Comparison of ENCODE assay signal across 18 cellular contexts in the genomic region with DNA sequence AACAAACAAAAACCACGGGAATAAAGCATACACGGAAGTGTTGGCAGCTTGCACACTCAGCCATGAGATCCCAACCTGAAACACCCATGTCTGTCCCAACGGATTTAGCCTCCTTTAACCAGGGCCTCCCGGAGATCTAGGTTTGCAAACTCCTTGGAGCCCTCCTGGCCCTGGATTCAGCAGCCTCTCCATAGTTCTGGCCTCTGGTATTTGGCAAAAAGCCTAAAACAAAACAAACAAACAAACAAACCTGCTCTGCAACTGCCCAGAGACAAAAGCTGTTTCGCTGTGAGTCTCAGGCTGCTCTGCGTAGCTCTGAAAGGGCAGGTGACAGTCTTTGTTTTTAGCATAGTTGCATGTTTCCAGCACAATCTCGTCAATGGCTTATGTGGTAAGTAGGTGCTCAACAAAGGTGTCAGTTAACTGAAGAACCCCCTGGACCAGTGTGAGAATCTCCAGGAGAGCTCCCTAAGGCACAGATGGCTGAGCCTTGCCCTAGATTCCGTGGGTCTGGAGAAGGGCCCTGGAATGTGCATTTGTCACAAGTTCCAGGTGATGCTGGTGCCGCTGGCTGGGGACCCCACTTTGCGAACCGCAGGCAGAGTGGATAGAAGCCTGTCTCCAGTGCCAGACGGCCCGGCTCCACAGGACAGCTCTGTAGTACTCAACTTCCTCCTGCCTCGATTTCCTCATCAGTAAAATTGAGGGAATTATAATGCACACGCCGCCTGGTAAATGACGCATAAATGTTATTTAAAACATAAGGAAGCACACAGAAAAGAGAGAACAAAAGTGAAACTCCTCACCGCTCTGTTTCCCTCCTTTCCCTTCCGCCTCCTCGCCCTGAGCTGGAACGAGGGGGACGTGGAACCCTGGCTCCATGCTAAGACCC.
DNase-seq lines count a peak whose midpoint lies in the region; ATAC-seq, FAIRE-seq and TF ChIP-seq lines count a peak whose summit lies in the region.
"Had no signal": no experiment of that assay in that cellular context is flagged by ENCODE, and none has a peak within 500 bp of the region (broad histone marks: within the 10 kb centered on the region; RNA-seq: fewer than 3 reads in every experiment).

No MANE protein-coding gene starts in this region.

- H3K79me2 ChIP-seq in K562 (ENCODE audit: control insufficient read depth, insufficient read depth, low read length) (no peaks in the 10 kb centered on the region), GM23248 (ENCODE audit: insufficient read depth) (no peaks in the 10 kb centered on the region)

- intact Hi-C loops in K562 (cut with micrococcal nuclease) = no loop called here

- H3K27me3 Mint-ChIP-seq in progenitor cell of endocrine pancreas = no peaks in the 10 kb centered on the region

- H3K9ac ChIP-seq in K562 (ENCODE audit: insufficient read depth in 1 of 2, low read depth in 2 of 2, low read length in 2 of 2) = no peak overlapping the region
- H3K9ac ChIP-seq in GM23248 = no peak overlapping the region

- in situ Hi-C loops in K562 (cut with MboI) (no loop called here), GM23248 (cut with MboI) (no loop called here), ACHN (cut with HindIII; ENCODE audit: low pct_ligation_motif_present, low pct_unique_long_range_greater_than_20kb, low sequenced_read_pairs) (no loop called here)

- TF ChIP-seq EP300 in K562 (IDR thresholded peaks at IDR 0.05; ENCODE audit: low read length) = no peak

- H3K9me2 ChIP-seq in GM23248 (ENCODE audit: insufficient read depth) = no peaks in the 10 kb centered on the region

- TF ChIP-seq RAD21 in K562 (CRISPR knock-in tag; conservative IDR thresholded peaks at IDR 0.05 in 1 of 2, IDR thresholded peaks at IDR 0.05 in 1 of 2) = no peak

- H3K4me1 Mint-ChIP-seq in progenitor cell of endocrine pancreas (ENCODE audit: low read depth) = peaks cover 54% of the 10 kb centered on the region
- H3K4me1 Mint-ChIP-seq: activated CD4-positive, alpha-beta T cell treated with anti-CD3 and anti-CD28 coated beads, Interleukin-2, amount 10 ng/mL, durations not matched to agents 24 days and 14 days; CD4-positive, CD25-positive, alpha-beta regulatory T cell; stimulated activated effector memory CD8-positive, alpha-beta T cell treated with anti-CD3 and anti-CD28 coated beads, Interleukin-12 subunit alpha, Interleukin-12 subunit beta, amount 100 ng/mL, for 72 hours had no signal

- BruUV-seq in K562 (replicated peaks; lab: Mats Ljungman, UMichigan) = no TSS peak

- H3K4me1 ChIP-seq in K562 (replicated peaks in 1 of 2; ENCODE audit: control insufficient read depth in 2 of 2, insufficient read depth in 2 of 2, low read length in 2 of 2) (peaks cover 0 to 10% of the 10 kb centered on the region in 2 experiments; a peak in 4 of 5 replicates), GM23248 (ENCODE audit: insufficient read depth) (peaks cover 21% of the 10 kb centered on the region)

- H3K36me3 ChIP-seq in K562 (ENCODE audit: control insufficient read depth, insufficient read depth, low read length) = no peaks in the 10 kb centered on the region
- no peaks in the 10 kb centered on the region for H3K36me3 ChIP-seq in GM23248 (ENCODE audit: low read depth)
- no peaks in the 10 kb centered on the region for H3K36me3 ChIP-seq in H7 (replicated peaks; ENCODE audit: control insufficient read depth, insufficient read depth, low read length)

- no peaks in the 10 kb centered on the region for H3K9me1 ChIP-seq in K562 (ENCODE audit: control insufficient read depth, insufficient read depth, low read length)

- H3K27ac ChIP-seq in K562 (ENCODE audit: extremely low read depth, low read depth, low read length) (no peak overlapping the region), GM23248 (no peak overlapping the region)

- no peak overlapping the region for H3K4me3 Mint-ChIP-seq in progenitor cell of endocrine pancreas (ENCODE audit: low read depth)
- H3K4me3 Mint-ChIP-seq: activated CD4-positive, alpha-beta T cell treated with anti-CD3 and anti-CD28 coated beads, Interleukin-2, amount 10 ng/mL, durations not matched to agents 24 days and 14 days; activated T-helper 1 cell treated with anti-CD3 and anti-CD28 coated beads, Interleukin-12 subunit alpha, Interleukin-12 subunit beta, Interleukin-2, Interleukin-4 antibody, amounts not matched to agents 30 ng/mL and 10 ng/mL and 1 ng/mL, durations not matched to agents 14 hours and 24 hours and 36 hours; CD4-positive, CD25-positive, alpha-beta regulatory T cell; stimulated activated effector memory CD8-positive, alpha-beta T cell treated with anti-CD3 and anti-CD28 coated beads, Interleukin-12 subunit alpha, Interleukin-12 subunit beta, amount 100 ng/mL, for 72 hours; T-helper 1 cell treated with Interleukin-12 subunit alpha and Interleukin-12 subunit beta and Interleukin-4 antibody, amounts not matched to agents 30 μg/mL and 1 μg/mL, for 36 hours had no signal

- H3F3A ChIP-seq in GM23248 (ENCODE audit: insufficient read depth) = 0 out of 2 replicates have a peak, but pooled peaks cover 5% of the 10 kb centered on the region

- H3K27ac Mint-ChIP-seq in progenitor cell of endocrine pancreas = peak overlapping the region; percentile 99
- H3K27ac Mint-ChIP-seq: activated CD4-positive, alpha-beta T cell treated with anti-CD3 and anti-CD28 coated beads, Interleukin-2, amount 10 ng/mL, durations not matched to agents 24 days and 14 days; activated T-helper 1 cell treated with anti-CD3 and anti-CD28 coated beads, Interleukin-12 subunit alpha, Interleukin-12 subunit beta, Interleukin-2, Interleukin-4 antibody, amounts not matched to agents 30 ng/mL and 10 ng/mL and 1 ng/mL, durations not matched to agents 14 hours and 24 hours and 36 hours; CD4-positive, CD25-positive, alpha-beta regulatory T cell; stimulated activated effector memory CD8-positive, alpha-beta T cell treated with anti-CD3 and anti-CD28 coated beads, Interleukin-12 subunit alpha, Interleukin-12 subunit beta, amount 100 ng/mL, for 72 hours; T-helper 1 cell treated with Interleukin-12 subunit alpha and Interleukin-12 subunit beta and Interleukin-4 antibody, amounts not matched to agents 30 μg/mL and 1 μg/mL, for 36 hours had no signal

- peak; percentile 42 for FAIRE-seq in K562 (lab: Jason Lieb, UNC)
- FAIRE-seq: endometrium, H1 had no signal

- POLR2A ChIA-PET in K562 (lab: Yijun Ruan, JAX) = interaction anchor here (0.6 kb wide), 1 partner anchor 11 kb away, joined by 4 read pairs; no protein-coding TSS in a partner anchor

- H3K27me3 ChIP-seq in K562 (ENCODE audit: control insufficient read depth in 2 of 2, insufficient read depth in 2 of 2, low read length in 2 of 2) = peaks cover 55 to 79% of the 10 kb centered on the region in 2 experiments
- H3K27me3 ChIP-seq in GM23248 (replicated peaks; ENCODE audit: insufficient read depth) = no peaks in the 10 kb centered on the region
- H3K27me3 ChIP-seq in H7 (ENCODE audit: control insufficient read depth, insufficient read depth, low read length) = no peaks in the 10 kb centered on the region

- DNase-seq in DMS153 treated with DMSO at 0.1 percent for 48 hours (lab: John Stamatoyannopoulos, UW; ENCODE audit: unreplicated experiment) = peak; percentile 9
- peak; percentile 81 for DNase-seq in NCI-H2029 treated with DMSO at 0.1 percent for 48 hours (lab: John Stamatoyannopoulos, UW)
- DNase-seq in K562 (ENCODE audit: extremely low read depth in 1 of 4, low spot score in 3 of 4) = no peak
- no peak for DNase-seq in progenitor cell of endocrine pancreas (ENCODE audit: low spot score, unreplicated experiment)
- DNase-seq in GM23248 = no peak
- DNase-seq in H7 = no peak
- no peak for DNase-seq in ACHN
- DNase-seq: activated CD4-positive, alpha-beta T cell treated with anti-CD3 and anti-CD28 coated beads, Interleukin-2, amount 10 ng/mL, durations not matched to agents 24 days and 14 days; CD4-positive, CD25-positive, alpha-beta regulatory T cell; hypothalamus; NCI-H1436; stimulated activated CD4-positive, alpha-beta T cell treated with anti-CD3 and anti-CD28 coated beads, Interleukin-1b, Interleukin-23, amount 100 ng/mL, for 48 hours had no signal

- H4K20me1 ChIP-seq in K562 (replicated peaks; ENCODE audit: control insufficient read depth, insufficient read depth, low read length) = 0 out of 2 replicates have a peak, but pooled peaks cover 3% of the 10 kb centered on the region
- H4K20me1 ChIP-seq in GM23248 (ENCODE audit: insufficient read depth) = no peaks in the 10 kb centered on the region

- 2% methylated on average over 21 of the region's 22 CpGs for WGBS in K562 (ENCODE audit: insufficient coverage, low coverage, missing lambda C conversion rate)
- 86 to 90% methylated on average over 22 of the region's 22 CpGs for WGBS in GM23248 (ENCODE audit: low coverage in 1 of 2, low lambda C conversion rate in 2 of 2, missing lambda C conversion rate in 2 of 2), 2 experiments

- no peak for TF ChIP-seq CTCF in K562 (IDR thresholded peaks at IDR 0.05 in 2 of 3, conservative IDR thresholded peaks at IDR 0.05 in 1 of 3; ENCODE audit: insufficient read depth in 2 of 3, low read depth in 1 of 3, low read length in 3 of 3)
- TF ChIP-seq CTCF in progenitor cell of endocrine pancreas (IDR thresholded peaks at IDR 0.05; ENCODE audit: unreplicated experiment) = no peak

- no peaks in the 10 kb centered on the region for H3K9me3 ChIP-seq in K562 (replicated peaks; ENCODE audit: control insufficient read depth, insufficient read depth, low read depth, low read length)
- no peaks in the 10 kb centered on the region for H3K9me3 ChIP-seq in GM23248 (ENCODE audit: low read depth)

- H3K4me2 ChIP-seq in K562 (ENCODE audit: insufficient read depth, low read length) = no peak overlapping the region
- no peak overlapping the region for H3K4me2 ChIP-seq in GM23248 (ENCODE audit: unreplicated experiment)

- TF ChIP-seq POLR2A in K562 (conservative IDR thresholded peaks at IDR 0.05) = no peak

- H2AFZ ChIP-seq in K562 (ENCODE audit: low read depth, low read length) (no peak overlapping the region), GM23248 (no peak overlapping the region)

- H3K4me3 ChIP-seq in K562 = no peak overlapping the region
- H3K4me3 ChIP-seq in GM23248 = no peak overlapping the region
- no peak overlapping the region for H3K4me3 ChIP-seq in H7 (ENCODE audit: insufficient read depth, low read depth, low read length)

- no peaks in the 10 kb centered on the region for H3K36me3 Mint-ChIP-seq in progenitor cell of endocrine pancreas (ENCODE audit: insufficient read depth)
- H3K36me3 Mint-ChIP-seq: CD4-positive, CD25-positive, alpha-beta regulatory T cell; stimulated activated effector memory CD8-positive, alpha-beta T cell treated with anti-CD3 and anti-CD28 coated beads, Interleukin-12 subunit alpha, Interleukin-12 subunit beta, amount 100 ng/mL, for 72 hours had no signal

- ATAC-seq in K562 (no peak), GM18907 (IDR thresholded peaks at IDR 0.05; ENCODE audit: unreplicated experiment) (no peak)
- ATAC-seq: stimulated activated effector memory CD8-positive, alpha-beta T cell treated with anti-CD3 and anti-CD28 coated beads, Interleukin-12 subunit alpha, Interleukin-12 subunit beta, amount 100 ng/mL, for 72 hours had no signal

- CTCF ChIA-PET in K562 (lab: Yijun Ruan, JAX; ENCODE audit: low intra/inter-chr PET ratio) = no interaction called here

- no peaks in the 10 kb centered on the region for H3K9me3 Mint-ChIP-seq in progenitor cell of endocrine pancreas (ENCODE audit: low read depth)
- H3K9me3 Mint-ChIP-seq: activated CD4-positive, alpha-beta T cell treated with anti-CD3 and anti-CD28 coated beads, Interleukin-2, amount 10 ng/mL, durations not matched to agents 24 days and 14 days; activated T-helper 1 cell treated with anti-CD3 and anti-CD28 coated beads, Interleukin-12 subunit alpha, Interleukin-12 subunit beta, Interleukin-2, Interleukin-4 antibody, amounts not matched to agents 30 ng/mL and 10 ng/mL and 1 ng/mL, durations not matched to agents 14 hours and 24 hours and 36 hours; CD4-positive, CD25-positive, alpha-beta regulatory T cell; stimulated activated effector memory CD8-positive, alpha-beta T cell treated with anti-CD3 and anti-CD28 coated beads, Interleukin-12 subunit alpha, Interleukin-12 subunit beta, amount 100 ng/mL, for 72 hours; T-helper 1 cell treated with Interleukin-12 subunit alpha and Interleukin-12 subunit beta and Interleukin-4 antibody, amounts not matched to agents 30 μg/mL and 1 μg/mL, for 36 hours had no signal

Comparison
In these comparisons a context has a peak if more than half of its experiments do, and no peak if none do; other contexts are left out.
1. DNase-seq: peak in DMS153 treated with DMSO at 0.1 percent for 48 hours (single experiment) and NCI-H2029 treated with DMSO at 0.1 percent for 48 hours (single experiment); none in K562 (0 of 4), progenitor cell of endocrine pancreas (single experiment), GM23248 (single experiment), H7 (single experiment) and ACHN (single experiment).